11 cellular contexts compared by ENCODE assay signal in the genomic region with DNA sequence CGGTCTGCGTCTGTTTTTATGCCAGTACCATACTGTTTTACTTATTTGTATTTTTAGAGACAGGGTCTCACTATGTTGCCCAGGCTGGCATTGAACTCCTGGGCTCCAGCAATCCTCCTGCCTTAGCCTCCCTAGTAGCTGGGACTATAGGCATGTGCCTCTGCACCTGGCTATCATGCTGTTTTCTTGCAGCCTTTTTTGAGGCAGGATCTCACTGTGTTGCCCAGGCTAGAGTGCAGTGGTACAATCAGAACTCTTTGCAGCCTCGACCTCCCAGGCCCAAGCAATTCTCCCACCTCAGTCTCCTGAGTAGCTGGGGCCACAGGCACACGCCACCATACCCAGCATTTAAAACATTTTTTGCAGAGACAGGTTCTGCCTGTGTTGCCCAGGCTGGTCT. TPM values are rescaled to one million over a fixed set of nuclear protein-coding genes. Genes with fewer than 3 reads are reported as not detected.
"Had no signal": no experiment of that assay in that cellular context is flagged by ENCODE, and none has a peak within 500 bp of the region (broad histone marks: within the 10 kb centered on the region; RNA-seq: fewer than 3 reads in every experiment).

No MANE protein-coding gene starts in this region.

- ATAC-seq: GM23338 had no signal

- FAIRE-seq: H1, H54 had no signal

- H3K27ac ChIP-seq: HL-60, KMS-11 had no signal

- H3K4me3 ChIP-seq: GM23338 had no signal

- H3K27ac Mint-ChIP-seq: GM23338, H9, HFFc6 had no signal

- H3K9me3 Mint-ChIP-seq: GM23338, H9, HFFc6 had no signal

- H3K4me2 ChIP-seq: GM23338, KMS-11 had no signal

- DNase-seq: H9, HCEC 1CT, HFFc6, IMR-90, KBM-7 had no signal

- H3K4me3 Mint-ChIP-seq: GM23338, H9, HFFc6 had no signal

- H2AFZ ChIP-seq: GM23338 had no signal

- H3K9ac ChIP-seq: KMS-11 had no signal

- H3K4me1 Mint-ChIP-seq: GM23338, H9 had no signal

RNA-seq across cellular contexts. Expression of a gene that starts 5.3 kb away (rescaled TPM):
- total RNA-seq: HT1080 had no signal
